8 cellular contexts compared by ENCODE assay signal in the genomic region with DNA sequence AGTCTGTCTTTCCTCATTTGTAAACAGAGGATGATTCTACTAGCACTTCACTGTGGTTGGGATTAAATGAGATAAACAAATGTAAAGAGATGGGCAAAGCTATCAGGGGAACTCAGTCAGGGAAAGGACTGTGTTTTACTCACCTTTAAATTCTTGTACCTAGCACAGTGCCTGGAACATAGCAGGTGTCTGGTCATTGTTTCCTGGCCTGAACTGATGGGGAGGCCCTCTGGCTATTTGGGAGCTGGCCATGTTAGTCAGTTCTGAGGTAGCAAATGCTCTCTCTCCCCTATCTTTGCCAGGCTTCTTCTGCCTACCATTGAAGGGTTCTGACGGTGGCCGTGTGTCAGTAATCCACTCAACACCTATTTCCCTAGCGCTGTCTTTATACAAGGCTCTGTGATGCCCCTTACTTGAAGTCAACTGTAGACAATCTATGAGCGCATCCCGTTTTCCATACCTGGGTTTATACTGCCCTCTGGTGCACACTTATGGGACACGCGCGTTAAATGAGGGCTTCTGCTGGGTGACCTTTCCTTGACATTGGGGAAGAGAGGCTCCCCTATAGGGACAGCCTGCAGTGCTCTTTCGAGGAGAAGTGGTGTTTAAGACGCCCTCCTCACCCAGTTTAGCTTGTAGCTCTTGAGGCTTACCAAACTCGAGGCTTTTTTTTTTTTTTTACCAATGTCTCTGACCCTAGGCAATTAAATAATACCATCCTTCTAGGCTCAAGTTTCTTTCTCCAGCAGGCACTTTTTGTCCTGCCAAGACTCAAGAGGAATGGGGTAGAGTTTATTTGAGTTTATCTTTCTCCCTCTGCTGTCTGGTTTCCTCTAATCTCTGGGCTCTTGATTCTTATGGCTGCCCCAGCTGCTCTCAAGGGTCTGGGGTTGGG. TPM values are rescaled to one million over a fixed set of nuclear protein-coding genes. Genes with fewer than 3 reads are reported as not detected.
DNase-seq lines count a peak whose midpoint lies in the region; ATAC-seq and TF ChIP-seq lines count a peak whose summit lies in the region.

No MANE protein-coding gene starts in this region.

- H3K9me3 Mint-ChIP-seq in activated CD4-positive, alpha-beta T cell treated with anti-CD3 and anti-CD28 coated beads, Interleukin-2, amount 10 ng/mL, durations not matched to agents 7 days and 5 days = no peaks in the 10 kb centered on the region

- CTCF ChIA-PET in GM10248 (lab: Yijun Ruan, JAX) = interaction anchor here (0.6 to 6.1 kb wide), 34 partner anchors 8 to 242 kb away, joined by 3 to 142 read pairs (median 5); partner anchors contain the start of genes AARS2, NFKBIE and TMEM151B
- CTCF ChIA-PET in activated CD4-positive, alpha-beta T cell treated with anti-CD3 and anti-CD28 coated beads, Interleukin-2, amount 10 ng/mL, durations not matched to agents 7 days and 5 days (lab: Charles Lee) = interaction anchor here (0.9 to 3.8 kb wide), 7 partner anchors 8 to 158 kb away, joined by 3 to 25 read pairs (median 4); no protein-coding TSS in a partner anchor

- no peaks in the 10 kb centered on the region for H3K36me3 Mint-ChIP-seq in activated CD4-positive, alpha-beta T cell treated with anti-CD3 and anti-CD28 coated beads, Interleukin-2, amount 10 ng/mL, durations not matched to agents 7 days and 5 days (ENCODE audit: low read depth)

- H3K4me1 Mint-ChIP-seq in activated CD4-positive, alpha-beta T cell treated with anti-CD3 and anti-CD28 coated beads, Interleukin-2, amount 10 ng/mL, durations not matched to agents 7 days and 5 days = no peaks in the 10 kb centered on the region

- ATAC-seq in HG03378 (IDR thresholded peaks at IDR 0.05; ENCODE audit: unreplicated experiment) (peak; percentile 75), lower lobe of right lung (peak; percentile 84 to 86), GM18520 (IDR thresholded peaks at IDR 0.05; ENCODE audit: unreplicated experiment) (no peak)

- DNase-seq in GM10248 (ENCODE audit: extremely low spot score) (peak; percentile 77), NCI-H526 treated with DMSO at 0.1 percent for 48 hours (lab: John Stamatoyannopoulos, UW) (peak; percentile 47), coronary artery (ENCODE audit: low spot score) (no peak), lower lobe of right lung (no peak)
- DNase-seq in activated CD4-positive, alpha-beta T cell treated with anti-CD3 and anti-CD28 coated beads, Interleukin-2, amount 10 ng/mL, durations not matched to agents 7 days and 5 days = peak; percentile 76
- peak; percentile 16 for DNase-seq in stimulated activated CD8-positive, alpha-beta memory T cell treated with anti-CD3 and anti-CD28 coated beads, Interleukin-12 subunit alpha, Interleukin-12 subunit beta, amount 100 ng/mL, for 24 hours (ENCODE audit: extremely low read depth)

- peak; percentile 84 for TF ChIP-seq CTCF in GM10248 (IDR thresholded peaks at IDR 0.05; ENCODE audit: control extremely low read depth, extremely low read depth, low read depth, missing control alignments)
- TF ChIP-seq CTCF in coronary artery (IDR thresholded peaks at IDR 0.05) = peak; percentile 53
- TF ChIP-seq CTCF in lower lobe of right lung (IDR thresholded peaks at IDR 0.05) = peak; percentile 73

- no peak overlapping the region for H3K4me3 ChIP-seq in coronary artery
- no peak overlapping the region for H3K4me3 ChIP-seq in lower lobe of right lung

- H3K27ac Mint-ChIP-seq in activated CD4-positive, alpha-beta T cell treated with anti-CD3 and anti-CD28 coated beads, Interleukin-2, amount 10 ng/mL, durations not matched to agents 7 days and 5 days = no peak overlapping the region

- H3K4me3 Mint-ChIP-seq in activated CD4-positive, alpha-beta T cell treated with anti-CD3 and anti-CD28 coated beads, Interleukin-2, amount 10 ng/mL, durations not matched to agents 7 days and 5 days = no peak overlapping the region

- intact Hi-C loops in lower lobe of right lung (cut with DNase I) = no loop called here

- peaks cover 24% of the 10 kb centered on the region for H3K27me3 ChIP-seq in lower lobe of right lung (ENCODE audit: low read depth)

- H3K4me1 ChIP-seq in lower lobe of right lung = no peaks in the 10 kb centered on the region

- H3K9me3 ChIP-seq in lower lobe of right lung = no peaks in the 10 kb centered on the region

- no peaks in the 10 kb centered on the region for H3K36me3 ChIP-seq in lower lobe of right lung

- H3K27me3 Mint-ChIP-seq in activated CD4-positive, alpha-beta T cell treated with anti-CD3 and anti-CD28 coated beads, Interleukin-2, amount 10 ng/mL, durations not matched to agents 7 days and 5 days = peaks cover 30% of the 10 kb centered on the region

- POLR2A ChIA-PET in GM10248 (lab: Yijun Ruan, JAX) = no interaction called here
- POLR2A ChIA-PET in activated CD4-positive, alpha-beta T cell treated with anti-CD3 and anti-CD28 coated beads, Interleukin-2, amount 10 ng/mL, durations not matched to agents 7 days and 5 days (lab: Charles Lee) = no interaction called here

- no peak overlapping the region for H3K27ac ChIP-seq in coronary artery
- H3K27ac ChIP-seq in lower lobe of right lung = no peak overlapping the region

RNA-seq across cellular contexts. Expression of gene SPATS1, which starts 4.0 kb away (rescaled TPM):
- not detected for total RNA-seq in activated CD4-positive, alpha-beta T cell treated with anti-CD3 and anti-CD28 coated beads, Interleukin-2, amount 10 ng/mL, durations not matched to agents 7 days and 5 days
- total RNA-seq in lower lobe of right lung = 1.8 TPM

RNA-seq across cellular contexts. Expression of gene AARS2, which starts 25.3 kb away (rescaled TPM):
- total RNA-seq in activated CD4-positive, alpha-beta T cell treated with anti-CD3 and anti-CD28 coated beads, Interleukin-2, amount 10 ng/mL, durations not matched to agents 7 days and 5 days = 10 to 100 TPM; 16.8 to 19.6 TPM
- total RNA-seq in lower lobe of right lung = 12.0 TPM

RNA-seq across cellular contexts. Expression of gene CDC5L, which starts 49.0 kb away (rescaled TPM):
- total RNA-seq in activated CD4-positive, alpha-beta T cell treated with anti-CD3 and anti-CD28 coated beads, Interleukin-2, amount 10 ng/mL, durations not matched to agents 7 days and 5 days = 10 to 100 TPM; 24.4 to 29.8 TPM
- 18.3 TPM for total RNA-seq in lower lobe of right lung

Comparison
In these comparisons a context has a peak if more than half of its experiments do, and no peak if none do; other contexts are left out.
1. DNase-seq: peak in GM10248 (single experiment), NCI-H526 treated with DMSO at 0.1 percent for 48 hours (single experiment), activated CD4-positive, alpha-beta T cell treated with anti-CD3 and anti-CD28 coated beads, Interleukin-2, amount 10 ng/mL, durations not matched to agents 7 days and 5 days (single experiment) and stimulated activated CD8-positive, alpha-beta memory T cell treated with anti-CD3 and anti-CD28 coated beads, Interleukin-12 subunit alpha, Interleukin-12 subunit beta, amount 100 ng/mL, for 24 hours (single experiment); none in coronary artery (single experiment) and lower lobe of right lung (single experiment).
2. Peak in every context shown above with its lines, with median percentiles within 50 percentile points of each other: CTCF ChIP-seq.